ENCODE assay signal across 24 cellular contexts in the genomic region with DNA sequence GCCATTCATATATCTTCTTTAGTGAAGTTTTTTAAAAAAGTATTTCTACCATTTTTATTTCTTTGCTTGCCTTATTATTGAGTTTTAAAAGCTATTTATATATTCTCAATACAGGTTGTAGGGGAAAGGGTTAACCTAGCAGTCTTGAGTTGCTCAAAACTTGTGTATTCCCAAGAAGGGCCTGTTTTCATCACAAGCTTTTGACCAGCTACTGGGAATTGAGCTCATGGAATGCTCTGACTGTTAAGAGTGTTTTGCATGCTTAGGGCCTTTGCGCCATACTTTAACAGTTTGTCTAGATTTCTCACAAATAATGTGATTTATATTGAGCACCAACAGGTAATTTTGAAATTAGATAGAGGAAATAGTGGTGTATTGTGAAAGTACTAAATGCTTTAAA.
"Had no signal": no experiment of that assay in that cellular context is flagged by ENCODE, and none has a peak within 500 bp of the region (broad histone marks: within the 10 kb centered on the region; RNA-seq: fewer than 3 reads in every experiment).

No MANE protein-coding gene starts in this region.

- FAIRE-seq: endometrium, frontal cortex had no signal

- H3K4me1 ChIP-seq: heart left ventricle, sigmoid colon, stomach, transverse colon had no signal

- ATAC-seq: esophagus mucosa, heart left ventricle, left colon, left ventricle myocardium superior had no signal

- H3K4me3 ChIP-seq: dorsolateral prefrontal cortex, heart left ventricle, lung, sigmoid colon, skin epidermis, stomach, thoracic aorta, transverse colon had no signal

- H3K27me3 ChIP-seq: neutrophil, sigmoid colon, stomach, transverse colon had no signal

- H3K36me3 ChIP-seq: heart left ventricle, neutrophil, sigmoid colon, stomach, thoracic aorta, transverse colon had no signal

- H3K27ac ChIP-seq: dorsolateral prefrontal cortex, heart left ventricle, neutrophil, sigmoid colon, skin epidermis, stomach, thoracic aorta, transverse colon had no signal

- DNase-seq: cortex of kidney; dorsolateral prefrontal cortex; effector CD8-positive, alpha-beta T cell; heart left ventricle; hypothalamus; left colon; left ventricle myocardium superior; mesenchymal stem cell; naive B cell; nephron progenitor cell; posterior cingulate gyrus; sigmoid colon; stimulated activated CD4-positive, alpha-beta T cell treated with anti-CD3 and anti-CD28 coated beads, Interleukin-12 subunit alpha, Interleukin-12 subunit beta, amount 100 ng/mL, for 4 hours; stimulated activated naive CD4-positive, alpha-beta T cell; stomach; substantia nigra; transverse colon had no signal

- H3K9me3 ChIP-seq: heart left ventricle, neutrophil, sigmoid colon, stomach, thoracic aorta, transverse colon had no signal
